Comparison of ENCODE assay signal across 18 cellular contexts in genomic region chr11:498297-499181, GRCh38. TPM values are rescaled to one million over a fixed set of nuclear protein-coding genes. Genes with fewer than 3 reads are reported as not detected.
DNase-seq lines count a peak whose midpoint lies in the region; ATAC-seq and TF ChIP-seq lines count a peak whose summit lies in the region.
"Had no signal": no experiment of that assay in that cellular context is flagged by ENCODE, and none has a peak within 500 bp of the region (broad histone marks: within the 10 kb centered on the region; RNA-seq: fewer than 3 reads in every experiment).

No MANE protein-coding gene starts in this region.

- BruUV-seq in Panc1 (replicated peaks; lab: Mats Ljungman, UMichigan) = TSS peak; percentile 31

- peaks cover 65 to 81% of the 10 kb centered on the region in 2 donors for H3K36me3 Mint-ChIP-seq in CD14-positive monocyte

- ATAC-seq in Panc1 (no peak), left ventricle myocardium superior (no peak), GM21529 (IDR thresholded peaks at IDR 0.05; ENCODE audit: unreplicated experiment) (no peak)
- ATAC-seq: activated T-cell treated with anti-CD3 and anti-CD28 coated beads, Interleukin-2, amount 50 U/mL, for 4 hours; mucosa of descending colon had no signal

- intact Hi-C loops in CD14-positive monocyte (cut with micrococcal nuclease) (no loop called here), Panc1 (cut with micrococcal nuclease; ENCODE audit: unreplicated experiment) (no loop called here), left ventricle myocardium superior (cut with micrococcal nuclease) (no loop called here)

- no peaks in the 10 kb centered on the region for H3K27me3 ChIP-seq in Panc1 (ENCODE audit: control insufficient read depth, insufficient read depth, low read length)

- H3K9me3 ChIP-seq in Panc1 (ENCODE audit: control insufficient read depth, insufficient read depth, low read depth, low read length) = no peaks in the 10 kb centered on the region
- H3K9me3 ChIP-seq: mucosa of descending colon, thoracic aorta had no signal

- TF ChIP-seq CTCF in CD14-positive monocyte (IDR thresholded peaks at IDR 0.05) = no peak
- no peak for TF ChIP-seq CTCF in Panc1 (IDR thresholded peaks at IDR 0.05)

- no peak overlapping the region for H3K27ac ChIP-seq in Panc1 (ENCODE audit: low read length)
- H3K27ac ChIP-seq: HL-60, KMS-11, thoracic aorta had no signal

- no peak overlapping the region for H3K4me3 ChIP-seq in Panc1 (ENCODE audit: low read depth in 2 of 2, low read length in 2 of 2)
- H3K4me3 ChIP-seq: mucosa of descending colon, thoracic aorta had no signal

- in situ Hi-C loops in Panc1 (cut with HindIII; ENCODE audit: low pct_unique_long_range_greater_than_20kb, low sequenced_read_pairs) = no loop called here

- H3K27me3 Mint-ChIP-seq in CD14-positive monocyte (ENCODE audit: low read depth in 3 of 3) = peaks cover 0 to 6% (median 0%) of the 10 kb centered on the region in 3 donors

- peaks cover 3% of the 10 kb centered on the region for H3K4me1 ChIP-seq in Panc1 (ENCODE audit: control insufficient read depth, insufficient read depth, low read length)

- CTCF ChIA-PET in Panc1 (lab: Charles Lee) = interaction anchor here (0.6 to 0.7 kb wide), 4 partner anchors 8 to 146 kb away, joined by 3 to 7 read pairs (median 6); partner anchors contain the start of gene RNH1

- H3K36me3 ChIP-seq in Panc1 (ENCODE audit: control insufficient read depth, insufficient read depth, low read length) = peaks cover 15% of the 10 kb centered on the region; the same call in 1 of the 2 replicates

- POLR2A ChIA-PET in Panc1 (lab: Charles Lee) = interaction anchor here (0.5 kb wide), 1 partner anchor 150 kb away, joined by 3 read pairs; no protein-coding TSS in a partner anchor

- H3K9me3 Mint-ChIP-seq in CD14-positive monocyte = no peaks in the 10 kb centered on the region
- H3K9me3 Mint-ChIP-seq: activated T-cell treated with anti-CD3 and anti-CD28 coated beads, Interleukin-2, amount 50 U/mL, for 4 hours had no signal

- DNase-seq in CD14-positive monocyte (ENCODE audit: low spot score) = no peak
- DNase-seq in Panc1 (ENCODE audit: low read depth, low spot score) = no peak
- peak; percentile 35 for DNase-seq in left ventricle myocardium superior
- no peak for DNase-seq in UCSD-AML1 (lab: John Stamatoyannopoulos, UW; ENCODE audit: unreplicated experiment)
- no peak for DNase-seq in NCI-H524 (lab: John Stamatoyannopoulos, UW)
- DNase-seq: activated CD4-positive, alpha-beta T cell treated with anti-CD3 and anti-CD28 coated beads, Interleukin-2, amount 50 U/mL, for 48 hours; activated T-cell treated with anti-CD3 and anti-CD28 coated beads, Interleukin-2, amount 50 U/mL, for 4 hours; effector CD8-positive, alpha-beta T cell; hippocampal formation; NCI-H1105; NCI-H2171 treated with DMSO at 0.1 percent for 48 hours; NCI-H774; stimulated activated CD8-positive, alpha-beta memory T cell treated with anti-CD3 and anti-CD28 coated beads, Interleukin-4, amount 100 ng/mL, for 48 hours had no signal

- no peak overlapping the region for H3K4me3 Mint-ChIP-seq in CD14-positive monocyte
- H3K4me3 Mint-ChIP-seq: activated T-cell treated with anti-CD3 and anti-CD28 coated beads, Interleukin-2, amount 50 U/mL, for 4 hours had no signal

- H3K4me1 Mint-ChIP-seq in CD14-positive monocyte = peaks cover 29% of the 10 kb centered on the region

- peak overlapping the region in 6 of 7 donors; percentile 11 to 82 (median 66) for H3K27ac Mint-ChIP-seq in CD14-positive monocyte

RNA-seq across cellular contexts. Expression of gene RNH1, which starts 8.5 kb away (rescaled TPM):
- polyA plus RNA-seq in CD14-positive monocyte = 100 to 1,000 TPM; 443 to 445 TPM
- total RNA-seq in Panc1 (2021; ENCODE audit: unreplicated experiment) = 345 TPM
- polyA plus RNA-seq in Panc1 (2012; ENCODE audit: insufficient read length) = 671 TPM
- total RNA-seq in left ventricle myocardium superior = 171 TPM

RNA-seq across cellular contexts. Expression of gene HRAS, which starts 36.8 kb away (rescaled TPM):
- 10 to 100 TPM; 10.1 to 10.3 TPM for polyA plus RNA-seq in CD14-positive monocyte
- 175 TPM for total RNA-seq in Panc1 (2021; ENCODE audit: unreplicated experiment)
- polyA plus RNA-seq in Panc1 (2012; ENCODE audit: insufficient read length) = 310 TPM
- total RNA-seq in left ventricle myocardium superior = 67.1 TPM

RNA-seq across cellular contexts. Expression of gene LRRC56, which starts 38.8 kb away (rescaled TPM):
- under 1 TPM in 1 of 2 donors, not detected in 1; 0.09 TPM for polyA plus RNA-seq in CD14-positive monocyte
- 9.8 TPM for total RNA-seq in Panc1 (2021; ENCODE audit: unreplicated experiment)
- polyA plus RNA-seq in Panc1 (2012; ENCODE audit: insufficient read length) = 13.3 TPM
- 0.22 TPM for total RNA-seq in left ventricle myocardium superior

RNA-seq across cellular contexts. Expression of gene PTDSS2, which starts 48.5 kb away (rescaled TPM):
- polyA plus RNA-seq in CD14-positive monocyte = 10 to 100 TPM in 1 of 2 donors, 1 to 10 TPM in 1; 9.3 to 12.4 TPM
- total RNA-seq in Panc1 (2021; ENCODE audit: unreplicated experiment) (103 TPM), left ventricle myocardium superior (31.8 TPM)
- polyA plus RNA-seq in Panc1 (2012; ENCODE audit: insufficient read length) = 165 TPM

RNA-seq across cellular contexts. Expression of gene ANO9, which starts 56.7 kb away (rescaled TPM):
- under 1 TPM in 1 of 2 donors, not detected in 1; 0.18 TPM for polyA plus RNA-seq in CD14-positive monocyte
- total RNA-seq in Panc1 (2021; ENCODE audit: unreplicated experiment) (61.4 TPM), left ventricle myocardium superior (1.3 TPM)
- 56.7 TPM for polyA plus RNA-seq in Panc1 (2012; ENCODE audit: insufficient read length)
